In genomic region chr2:27489498-27490397, GRCh38 we compare ENCODE assay signal across 8 cellular contexts. TPM values are rescaled to one million over a fixed set of nuclear protein-coding genes. Genes with fewer than 3 reads are reported as not detected.
DNase-seq lines count a peak whose midpoint lies in the region; ATAC-seq and TF ChIP-seq lines count a peak whose summit lies in the region.

A gene with protein sequence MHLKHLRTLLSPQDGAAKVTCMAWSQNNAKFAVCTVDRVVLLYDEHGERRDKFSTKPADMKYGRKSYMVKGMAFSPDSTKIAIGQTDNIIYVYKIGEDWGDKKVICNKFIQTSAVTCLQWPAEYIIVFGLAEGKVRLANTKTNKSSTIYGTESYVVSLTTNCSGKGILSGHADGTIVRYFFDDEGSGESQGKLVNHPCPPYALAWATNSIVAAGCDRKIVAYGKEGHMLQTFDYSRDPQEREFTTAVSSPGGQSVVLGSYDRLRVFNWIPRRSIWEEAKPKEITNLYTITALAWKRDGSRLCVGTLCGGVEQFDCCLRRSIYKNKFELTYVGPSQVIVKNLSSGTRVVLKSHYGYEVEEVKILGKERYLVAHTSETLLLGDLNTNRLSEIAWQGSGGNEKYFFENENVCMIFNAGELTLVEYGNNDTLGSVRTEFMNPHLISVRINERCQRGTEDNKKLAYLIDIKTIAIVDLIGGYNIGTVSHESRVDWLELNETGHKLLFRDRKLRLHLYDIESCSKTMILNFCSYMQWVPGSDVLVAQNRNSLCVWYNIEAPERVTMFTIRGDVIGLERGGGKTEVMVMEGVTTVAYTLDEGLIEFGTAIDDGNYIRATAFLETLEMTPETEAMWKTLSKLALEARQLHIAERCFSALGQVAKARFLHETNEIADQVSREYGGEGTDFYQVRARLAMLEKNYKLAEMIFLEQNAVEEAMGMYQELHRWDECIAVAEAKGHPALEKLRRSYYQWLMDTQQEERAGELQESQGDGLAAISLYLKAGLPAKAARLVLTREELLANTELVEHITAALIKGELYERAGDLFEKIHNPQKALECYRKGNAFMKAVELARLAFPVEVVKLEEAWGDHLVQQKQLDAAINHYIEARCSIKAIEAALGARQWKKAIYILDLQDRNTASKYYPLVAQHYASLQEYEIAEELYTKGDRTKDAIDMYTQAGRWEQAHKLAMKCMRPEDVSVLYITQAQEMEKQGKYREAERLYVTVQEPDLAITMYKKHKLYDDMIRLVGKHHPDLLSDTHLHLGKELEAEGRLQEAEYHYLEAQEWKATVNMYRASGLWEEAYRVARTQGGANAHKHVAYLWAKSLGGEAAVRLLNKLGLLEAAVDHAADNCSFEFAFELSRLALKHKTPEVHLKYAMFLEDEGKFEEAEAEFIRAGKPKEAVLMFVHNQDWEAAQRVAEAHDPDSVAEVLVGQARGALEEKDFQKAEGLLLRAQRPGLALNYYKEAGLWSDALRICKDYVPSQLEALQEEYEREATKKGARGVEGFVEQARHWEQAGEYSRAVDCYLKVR (N-terminal part only) (minus strand): TSS chr2:27489743. CDS start chr2:27489653, 90 bp downstream.

- no peaks in the 10 kb centered on the region for H3K9me3 ChIP-seq in uterus

- peaks cover 0 to 5% of the 10 kb centered on the region in 2 donors for H3K4me1 ChIP-seq in uterus

- intact Hi-C loops in uterus (cut with DNase I; ENCODE audit: low total_unique reads): no loop called here

- H3K4me3 ChIP-seq in astrocyte of the cerebellum (ENCODE audit: low read depth, low read length): peak within 1 kb of the TSS; percentile 68
- H3K4me3 ChIP-seq in uterus: peak within 1 kb of the TSS; percentile 62 to 65

- no peaks in the 10 kb centered on the region for H3K27me3 ChIP-seq in uterus

- peak in 1 of 2 donors; percentile 69 for TF ChIP-seq POLR2A in uterus (IDR thresholded peaks at IDR 0.05)

- DNase-seq in NCI-H2029 treated with DMSO at 0.1 percent for 48 hours (lab: John Stamatoyannopoulos, UW): peak; percentile 92
- peak; percentile 82 for DNase-seq in T1000 (lab: John Stamatoyannopoulos, UW)
- DNase-seq in astrocyte of the cerebellum (ENCODE audit: low read depth): peak; percentile 94
- DNase-seq in hepatic stellate cell (ENCODE audit: low spot score): peak; percentile 97
- peak; percentile 98 for DNase-seq in putamen (ENCODE audit: low spot score)
- peak; percentile 97 to 99 for DNase-seq in uterus

- H3K27ac ChIP-seq in uterus: peak within 1 kb of the TSS; percentile 73 to 74

- in situ Hi-C loops in astrocyte of the cerebellum (cut with HindIII; ENCODE audit: low sequenced_read_pairs): no loop called here

- peak; percentile 73 for ATAC-seq in GM18508 (IDR thresholded peaks at IDR 0.05; ENCODE audit: insufficient read depth, unreplicated experiment)
- ATAC-seq in HG02981 (IDR thresholded peaks at IDR 0.05; ENCODE audit: unreplicated experiment): peak; percentile 90

- TF ChIP-seq CTCF in astrocyte of the cerebellum (IDR thresholded peaks at IDR 0.05; ENCODE audit: low read depth, low read length, missing control alignments) (no peak), uterus (IDR thresholded peaks at IDR 0.05) (no peak)

- H3K36me3 ChIP-seq in uterus: no peaks in the 10 kb centered on the region

RNA-seq across cellular contexts. Expression of the gene that starts here (rescaled TPM):
- total RNA-seq in uterus: 10 to 100 TPM in 3 of 4 donors, 1 to 10 TPM in 1; 9.7 to 63.1 (median 48.2) TPM

Comparison
In these comparisons a context has a peak if more than half of its experiments do, and no peak if none do; other contexts are left out.
1. Peak in every context shown above with its lines: DNase-seq, ATAC-seq, H3K4me3 ChIP-seq and H3K27ac ChIP-seq.